Comparison of ENCODE assay signal across 11 cellular contexts in genomic region chr1:229619614-229620013, GRCh38.
"Had no signal": no experiment of that assay in that cellular context is flagged by ENCODE, and none has a peak within 500 bp of the region (broad histone marks: within the 10 kb centered on the region; RNA-seq: fewer than 3 reads in every experiment).

No MANE protein-coding gene starts in this region.

- DNase-seq: activated CD4-positive, alpha-beta memory T cell treated with anti-CD3 and anti-CD28 coated beads for 36 hours; activated CD4-positive, CD25-positive, alpha-beta regulatory T cell treated with anti-CD3 and anti-CD28 coated beads, Interleukin-2, amount 50 U/mL, for 72 hours; activated CD8-positive, alpha-beta memory T cell treated with anti-CD3 and anti-CD28 coated beads, Interleukin-2, amount 50 U/mL, for 48 hours; activated effector memory CD4-positive, alpha-beta T cell treated with Interleukin-2 at 50 U/mL for 16 hours; esophagus squamous epithelium; foreskin fibroblast; sigmoid colon; stimulated activated naive CD4-positive, alpha-beta T cell treated with Interleukin-2 at 50 U/mL for 16 hours had no signal

- H3K4me3 Mint-ChIP-seq: activated CD4-positive, alpha-beta memory T cell treated with anti-CD3 and anti-CD28 coated beads for 36 hours; nephron had no signal

- H3K27me3 Mint-ChIP-seq: activated CD4-positive, alpha-beta memory T cell treated with anti-CD3 and anti-CD28 coated beads for 36 hours had no signal

- H3K4me3 ChIP-seq: ascending aorta, esophagus squamous epithelium, sigmoid colon, thoracic aorta had no signal

- H3K27ac Mint-ChIP-seq: activated CD4-positive, alpha-beta memory T cell treated with anti-CD3 and anti-CD28 coated beads for 36 hours; nephron had no signal

- H3K36me3 ChIP-seq: ascending aorta, esophagus squamous epithelium, sigmoid colon, thoracic aorta had no signal

- H3K9me3 Mint-ChIP-seq: activated CD4-positive, alpha-beta memory T cell treated with anti-CD3 and anti-CD28 coated beads for 36 hours; nephron had no signal

- H3K27me3 ChIP-seq: ascending aorta, esophagus squamous epithelium, sigmoid colon had no signal

- H3K9me3 ChIP-seq: ascending aorta, esophagus squamous epithelium, sigmoid colon, thoracic aorta had no signal
